Comparison of ENCODE assay signal across 1 cellular context in the genomic region with DNA sequence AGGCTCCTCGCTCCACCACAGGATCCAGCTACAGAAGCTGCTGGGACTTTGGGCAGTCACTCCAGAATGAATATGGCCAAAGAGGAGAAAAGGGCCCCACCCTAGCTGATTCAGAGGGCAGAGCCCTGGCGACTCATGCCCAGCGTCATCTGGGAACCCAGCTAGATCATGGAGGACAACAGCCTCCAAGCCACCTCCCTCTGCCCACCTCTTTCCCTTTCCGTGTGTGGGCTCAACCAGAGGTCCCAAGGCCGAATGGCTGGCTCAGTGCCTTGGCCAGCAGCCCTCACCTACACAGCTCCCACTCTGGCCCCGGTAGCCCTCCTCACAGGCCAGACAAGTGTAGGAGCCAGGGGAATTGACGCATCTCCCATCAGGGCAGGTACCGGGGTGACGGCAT.
TF ChIP-seq lines count a peak whose summit lies in the region.

No MANE protein-coding gene starts in this region.

TF ChIP-seq in endothelial cell of umbilical vein, 7 proteins besides CTCF, POLR2A, EP300 and RAD21:
- TF ChIP-seq JUN (IDR thresholded peaks at IDR 0.05; ENCODE audit: borderline replicate concordance, insufficient read depth, insufficient read length, low read depth), result no peak
- TF ChIP-seq FOS (IDR thresholded peaks at IDR 0.05; ENCODE audit: borderline replicate concordance, insufficient read depth, low read length), result no peak
- no peak for TF ChIP-seq EZH2 (IDR thresholded peaks at IDR 0.05; ENCODE audit: borderline replicate concordance, low read depth, low read length, severe bottlenecking)
- no peak for TF ChIP-seq GATA2 (IDR thresholded peaks at IDR 0.05; ENCODE audit: insufficient read depth, insufficient read length, low read depth, low read length)
- TF ChIP-seq POLR2AphosphoS5 (IDR thresholded peaks at IDR 0.05; ENCODE audit: insufficient read depth, low read depth, low read length), result no peak
- TF ChIP-seq MAX (IDR thresholded peaks at IDR 0.05; ENCODE audit: insufficient read depth, insufficient read length), result no peak
